ENCODE assay signal across 1 cellular context in the genomic region with DNA sequence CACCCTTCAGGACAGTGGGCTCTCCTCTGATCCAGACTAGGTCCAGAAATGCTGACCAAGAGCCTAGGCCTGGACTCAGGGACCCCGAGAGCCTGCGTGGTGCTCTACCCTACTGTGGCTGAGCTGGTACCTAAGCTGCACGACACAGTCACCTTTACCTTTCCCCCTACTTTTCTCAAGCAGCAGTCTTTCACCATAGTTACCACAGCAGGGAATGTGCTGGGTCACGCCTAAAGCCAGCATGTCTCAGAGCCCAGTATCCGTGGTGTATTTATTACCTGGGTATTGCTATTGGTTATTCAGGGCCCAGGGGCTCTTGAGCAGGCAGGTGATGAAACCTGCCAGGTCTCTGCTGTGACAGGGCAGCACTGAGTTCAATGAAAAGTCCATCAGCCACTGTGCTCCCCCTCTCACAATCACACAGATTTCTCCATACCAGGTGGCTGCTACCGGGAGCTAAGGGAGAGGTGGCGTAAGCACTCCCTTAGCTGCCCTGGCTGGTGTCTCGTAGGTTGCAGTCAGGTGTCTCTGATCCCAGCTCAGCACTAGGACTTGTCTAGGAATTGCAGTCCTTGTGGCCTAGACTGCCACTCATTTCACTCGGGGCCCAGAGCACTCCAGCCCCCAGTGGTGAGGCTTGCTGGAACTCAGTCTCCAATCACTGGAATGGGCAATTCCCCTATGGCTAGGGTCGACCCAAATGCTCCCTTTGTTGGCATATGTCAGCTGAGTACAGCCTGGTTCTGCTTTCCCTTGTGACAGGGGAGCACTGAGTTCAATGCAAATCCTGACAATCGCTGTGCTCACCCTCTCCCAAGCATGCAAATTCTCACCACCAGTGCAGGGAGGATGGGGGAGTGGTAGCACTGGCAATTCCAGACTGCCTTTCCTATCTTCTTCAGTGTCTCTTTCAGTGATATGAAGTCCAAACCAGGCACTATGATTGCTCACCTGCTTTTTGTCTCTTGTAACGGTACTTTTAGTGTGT.
TF ChIP-seq lines count a peak whose summit lies in the region.

No MANE protein-coding gene starts in this region.

TF ChIP-seq in IMR-90, 13 proteins besides CTCF, POLR2A, EP300 and RAD21:
- TF ChIP-seq CHD1 (IDR thresholded peaks at IDR 0.05; ENCODE audit: low read depth, low read length) (no peak), RCOR1 (IDR thresholded peaks at IDR 0.05; ENCODE audit: insufficient replicate concordance, low read length) (no peak), SMC3 (IDR thresholded peaks at IDR 0.05; ENCODE audit: low read depth, low read length) (no peak), FOS (IDR thresholded peaks at IDR 0.05; ENCODE audit: low read depth, low read length) (no peak), MAFK (IDR thresholded peaks at IDR 0.05; ENCODE audit: low read depth, low read length) (no peak), MAZ (IDR thresholded peaks at IDR 0.05; ENCODE audit: borderline replicate concordance, low read depth, low read length) (no peak), RFX5 (IDR thresholded peaks at IDR 0.05; ENCODE audit: low read depth, low read length) (no peak), USF2 (IDR thresholded peaks at IDR 0.05; ENCODE audit: low read depth, low read length) (no peak), BHLHE40 (IDR thresholded peaks at IDR 0.05; ENCODE audit: low read depth, low read length) (no peak), CEBPB (IDR thresholded peaks at IDR 0.05; ENCODE audit: low read depth, low read length) (no peak)
